In the genomic region with DNA sequence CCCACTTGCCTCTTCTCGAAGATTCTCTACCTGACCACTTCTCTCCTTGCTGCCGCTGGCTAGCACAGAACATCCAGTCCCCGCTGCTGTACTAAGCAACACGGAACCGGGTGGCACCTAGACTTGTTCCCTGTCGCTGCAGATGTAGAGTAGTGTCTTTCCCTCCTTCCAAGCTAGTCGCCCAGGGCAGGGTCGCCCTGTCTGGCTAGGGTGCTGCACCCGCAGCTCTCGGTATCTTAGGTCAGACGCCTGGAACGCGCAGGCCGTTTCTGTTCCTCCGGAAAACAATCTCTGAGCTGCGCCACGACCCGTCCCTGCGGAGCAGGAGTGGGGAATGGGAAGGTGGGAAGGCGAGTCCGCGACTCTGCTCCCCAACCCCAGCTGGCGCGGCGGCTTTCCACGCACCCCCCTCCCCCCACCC, we compare ENCODE assay signal across 8 cellular contexts. TPM values are rescaled to one million over a fixed set of nuclear protein-coding genes. Genes with fewer than 3 reads are reported as not detected.
DNase-seq lines count a peak whose midpoint lies in the region; ATAC-seq, FAIRE-seq and TF ChIP-seq lines count a peak whose summit lies in the region.

No MANE protein-coding gene starts in this region.

- SMC1A ChIA-PET in GM12878 (lab: Charles Lee; ENCODE audit: uncharacterized antibody, unreplicated experiment) = interaction anchor here (0.6 to 1.9 kb wide), 6 partner anchors 21 to 279 kb away, joined by 3 to 10 read pairs (median 4); a partner anchor contains a TSS

- no peak overlapping the region for H3K27ac ChIP-seq in CD8-positive, alpha-beta T cell (ENCODE audit: low read depth, low read length)
- H3K27ac ChIP-seq in GM12878 (ENCODE audit: control insufficient read depth, insufficient read depth) = no peak overlapping the region
- H3K27ac ChIP-seq in stomach smooth muscle (ENCODE audit: low read length) = peak overlapping the region; percentile 97

- no peak for FAIRE-seq in GM12878 (lab: Jason Lieb, UNC)

- peak; percentile 9 for ATAC-seq in CD8-positive, alpha-beta T cell
- ATAC-seq in GM12878 (peak; percentile 18), left lobe of liver (peak; percentile 30)

- H3K27me3 Mint-ChIP-seq in CD8-positive, alpha-beta T cell (ENCODE audit: low read depth) = no peaks in the 10 kb centered on the region

- no peaks in the 10 kb centered on the region for H3K9me3 ChIP-seq in CD8-positive, alpha-beta T cell (ENCODE audit: low read length)
- H3K9me3 ChIP-seq in GM12878 (replicated peaks; ENCODE audit: control insufficient read depth, insufficient read depth, low read length) (no peaks in the 10 kb centered on the region), stomach smooth muscle (ENCODE audit: control insufficient read depth in 2 of 2, low read length in 2 of 2) (no peaks in the 10 kb centered on the region)

- no peak for TF ChIP-seq EP300 in GM12878 (IDR thresholded peaks at IDR 0.05; ENCODE audit: borderline replicate concordance in 1 of 2, control insufficient read depth in 1 of 2, low read depth in 2 of 2, low read length in 2 of 2)

- H3K9me3 Mint-ChIP-seq in CD8-positive, alpha-beta T cell = no peaks in the 10 kb centered on the region

- H3K27ac Mint-ChIP-seq in CD8-positive, alpha-beta T cell = peak overlapping the region; percentile 57

- 9% methylated on average over 22 of the region's 26 CpGs for WGBS in GM12878 (ENCODE audit: insufficient coverage, insufficient replicate concordance, low lambda C conversion rate, missing lambda C conversion rate)

- H3K9ac ChIP-seq in GM12878 (ENCODE audit: control insufficient read depth, insufficient read depth, low read length) (peak overlapping the region; percentile 62; the same call in 1 of the 2 replicates), stomach smooth muscle (ENCODE audit: low read length in 2 of 2) (peak overlapping the region; percentile 77 to 96)

- H3K4me1 Mint-ChIP-seq in CD8-positive, alpha-beta T cell (ENCODE audit: low read depth) = peaks cover 28% of the 10 kb centered on the region

- TF ChIP-seq POLR2A in GM12878 (IDR thresholded peaks at IDR 0.05; ENCODE audit: low read depth, low read length) = no peak

- BruUV-seq in GM12878 (replicated peaks; lab: Mats Ljungman, UMichigan) = no TSS peak

- H3K4me3 ChIP-seq in CD8-positive, alpha-beta T cell (ENCODE audit: low read depth, low read length) = peak overlapping the region; percentile 89
- peak overlapping the region; percentile 62 for H3K4me3 ChIP-seq in Jurkat, Clone E6-1 (ENCODE audit: low read length)
- peak overlapping the region; percentile 91 for H3K4me3 ChIP-seq in GM12878
- peak overlapping the region; percentile 61 to 95 for H3K4me3 ChIP-seq in stomach smooth muscle (ENCODE audit: low read length in 2 of 2)

- no peaks in the 10 kb centered on the region for H3K36me3 Mint-ChIP-seq in CD8-positive, alpha-beta T cell

- CTCF ChIA-PET in CD8-positive, alpha-beta T cell (lab: Charles Lee) = interaction anchor here (1.0 to 2.5 kb wide), 8 partner anchors 20 to 279 kb away, joined by 3 to 8 read pairs (median 6); a partner anchor contains a TSS
- CTCF ChIA-PET in GM12878 (lab: Yijun Ruan, JAX) = interaction anchor here (0.6 to 2.9 kb wide), 12 partner anchors 7 to 652 kb away, joined by 3 to 27 read pairs (median 4); a partner anchor contains a TSS

- DNase-seq in CD8-positive, alpha-beta T cell = peak in 1 of 7 experiments; percentile 14
- no peak for DNase-seq in Jurkat, Clone E6-1 (ENCODE audit: low read depth, low spot score)
- DNase-seq in GM12878 (ENCODE audit: low read depth, low spot score) (no peak), left lobe of liver (ENCODE audit: low spot score) (no peak), T1000 (lab: John Stamatoyannopoulos, UW) (no peak), HUDEP-2 (lab: John Stamatoyannopoulos, UW; ENCODE audit: unreplicated experiment in 76 of 76) (no peak), SW 1271 (lab: John Stamatoyannopoulos, UW) (no peak)

- POLR2A ChIA-PET in CD8-positive, alpha-beta T cell (lab: Charles Lee) = interaction anchor here (1.0 to 2.6 kb wide), 6 partner anchors 21 to 279 kb away, joined by 4 to 16 read pairs (median 10); a partner anchor contains a TSS
- POLR2A ChIA-PET in GM12878 (lab: Charles Lee) = interaction anchor here (0.5 to 2.0 kb wide), 8 partner anchors 9 to 279 kb away, joined by 3 to 12 read pairs (median 4); a partner anchor contains a TSS

- peaks cover 16% of the 10 kb centered on the region for H3K4me1 ChIP-seq in CD8-positive, alpha-beta T cell (ENCODE audit: insufficient read depth, low read length)
- H3K4me1 ChIP-seq in GM12878 (ENCODE audit: control insufficient read depth, insufficient read depth, low read length) (0 out of 2 replicates have a peak, but pooled peaks cover 2% of the 10 kb centered on the region), stomach smooth muscle (ENCODE audit: control insufficient read depth, insufficient read depth, low read length) (peaks cover 47% of the 10 kb centered on the region)

- no peaks in the 10 kb centered on the region for H3K36me3 ChIP-seq in CD8-positive, alpha-beta T cell (ENCODE audit: insufficient read depth, low read length)
- H3K36me3 ChIP-seq in GM12878 (ENCODE audit: control insufficient read depth in 2 of 2, insufficient read depth in 2 of 2, low read length in 1 of 2) (no peaks in the 10 kb centered on the region), stomach smooth muscle (ENCODE audit: control insufficient read depth in 2 of 2, insufficient read depth in 2 of 2, low read length in 2 of 2) (peaks cover 3 to 7% of the 10 kb centered on the region in 2 donors)

- H2AFZ ChIP-seq in GM12878 (ENCODE audit: control insufficient read depth, low read depth, low read length) = peak overlapping the region; percentile 85

- H3K79me2 ChIP-seq in GM12878 (ENCODE audit: control insufficient read depth, insufficient read depth, low read length) = no peaks in the 10 kb centered on the region

- H4K20me1 ChIP-seq in GM12878 (ENCODE audit: control insufficient read depth, insufficient read depth) = no peaks in the 10 kb centered on the region

- intact Hi-C loops in CD8-positive, alpha-beta T cell (cut with DNase I, micrococcal nuclease) = loop anchor here in 1 of 2 experiments (10.0 kb wide), 1 partner anchor 862 kb away; a partner anchor contains a TSS
- intact Hi-C loops in GM12878 (cut with micrococcal nuclease; ENCODE audit: unreplicated experiment) = loop anchor here (10.0 kb wide), 1 partner anchor 712 kb away; a partner anchor contains a TSS

- TF ChIP-seq RAD21 in GM12878 (IDR thresholded peaks at IDR 0.05; ENCODE audit: insufficient read depth, low read depth, low read length) = no peak

- RAD21 ChIA-PET in GM12878 (lab: Charles Lee; ENCODE audit: unreplicated experiment) = interaction anchor here (0.9 to 2.6 kb wide), 7 partner anchors 21 to 279 kb away, joined by 3 to 10 read pairs (median 5); a partner anchor contains a TSS

- no peaks in the 10 kb centered on the region for H3K27me3 ChIP-seq in CD8-positive, alpha-beta T cell (ENCODE audit: insufficient read depth, low read length)
- H3K27me3 ChIP-seq in GM12878 (replicated peaks in 1 of 2; ENCODE audit: control insufficient read depth in 2 of 2, insufficient read depth in 2 of 2, low read length in 1 of 2) = peaks cover 0 to 2% of the 10 kb centered on the region in 2 experiments; a peak in 2 of 4 replicates
- no peaks in the 10 kb centered on the region for H3K27me3 ChIP-seq in stomach smooth muscle (ENCODE audit: control insufficient read depth in 1 of 2, insufficient read depth in 2 of 2, low read length in 2 of 2)

- H3K4me2 ChIP-seq in GM12878 (ENCODE audit: control insufficient read depth, insufficient read depth) = peak overlapping the region; percentile 94

- no peak for TF ChIP-seq CTCF in CD8-positive, alpha-beta T cell (IDR thresholded peaks at IDR 0.05)
- no peak for TF ChIP-seq CTCF in GM12878 (IDR thresholded peaks at IDR 0.05 in 2 of 3, conservative IDR thresholded peaks at IDR 0.05 in 1 of 3; ENCODE audit: control insufficient read depth in 2 of 3, extremely low read depth in 1 of 3, insufficient read depth in 1 of 3, low read depth in 3 of 3, low read length in 3 of 3)

- in situ Hi-C loops in GM12878 (cut with MboI) = no loop called here

- peak overlapping the region; percentile 82 for H3K4me3 Mint-ChIP-seq in CD8-positive, alpha-beta T cell

RNA-seq across cellular contexts. Expression of a gene that starts 0.8 kb away (rescaled TPM):
- total RNA-seq in CD8-positive, alpha-beta T cell = under 1 TPM; 0.56 to 0.95 TPM
- polyA plus RNA-seq in Jurkat, Clone E6-1 (2012; ENCODE audit: insufficient read depth, insufficient read length) = 2.8 TPM
- total RNA-seq in GM12878 (2013; cell fraction: nucleolus; rRNA removed) = 4.5 and 4.6 TPM in 2 replicates
- 0.45 and 0.76 TPM in 2 replicates for total RNA-seq in GM12878 (2014; rRNA removed)
- total RNA-seq in GM12878 (2014; rRNA removed; fragmentation: Illumina TruSeq; extraction: Trizol) = 0.18 and 0.40 TPM in 2 replicates
- total RNA-seq in GM12878 (2021) = 0.85 and 1.1 TPM in 2 replicates
- 0.25 TPM for polyA plus RNA-seq in GM12878 (2011; ENCODE audit: low read depth)
- polyA plus RNA-seq in GM12878 (2011; rRNA removed) = 1.1 and 1.9 TPM in 2 replicates
- 2.1 and 2.3 TPM in 2 replicates for polyA plus RNA-seq in GM12878 (2011; cell fraction: cytosol; rRNA removed)
- 4.0 and 5.1 TPM in 2 replicates for polyA plus RNA-seq in GM12878 (2011; cell fraction: nucleus; rRNA removed)
- 0.91 and 0.95 TPM in 2 replicates for polyA plus RNA-seq in GM12878 (2012)
- 0.40 and 0.59 TPM in 2 replicates for polyA plus RNA-seq in GM12878 (2014; fragmentation: Illumina TruSeq; extraction: Trizol)
- under 1 TPM; 0.13 to 0.14 TPM for polyA plus RNA-seq in GM12878 (2014; fragmentation: Nextera tagmentation; extraction: Ambion mirVana)
- polyA plus RNA-seq in GM12878 (2014; rRNA removed) = 0.71 and 0.83 TPM in 2 replicates
- under 1 TPM; 0.51 to 0.78 TPM for polyA plus RNA-seq in GM12878 (2016; fragmentation: Nextera tagmentation; extraction: Ambion mirVana)
- polyA minus RNA-seq in GM12878 (2011; rRNA and poly(A)+ RNA removed) = 3.7 and 6.0 TPM in 2 replicates
- 1.6 TPM in 2 replicates for polyA minus RNA-seq in GM12878 (2011; cell fraction: cytosol; rRNA and poly(A)+ RNA removed)
- 2.7 and 4.2 TPM in 2 replicates for polyA minus RNA-seq in GM12878 (2011; cell fraction: nucleus; rRNA and poly(A)+ RNA removed)
- total RNA-seq in left lobe of liver = 12.7 TPM

RNA-seq across cellular contexts. Expression of a gene that starts 6.9 kb away (rescaled TPM):
- total RNA-seq in CD8-positive, alpha-beta T cell = 10 to 100 TPM; 67.1 to 69.5 TPM
- 97.7 TPM for polyA plus RNA-seq in Jurkat, Clone E6-1 (2012; ENCODE audit: insufficient read depth, insufficient read length)
- 50.0 and 72.4 TPM in 2 replicates for total RNA-seq in GM12878 (2013; cell fraction: nucleolus; rRNA removed)
- total RNA-seq in GM12878 (2014; rRNA removed) = 123 and 124 TPM in 2 replicates
- total RNA-seq in GM12878 (2014; rRNA removed; fragmentation: Illumina TruSeq; extraction: Trizol) = 47.4 and 53.0 TPM in 2 replicates
- total RNA-seq in GM12878 (2021) = 88.3 and 96.2 TPM in 2 replicates
- 29.3 TPM for polyA plus RNA-seq in GM12878 (2011; ENCODE audit: low read depth)
- 66.6 and 74.2 TPM in 2 replicates for polyA plus RNA-seq in GM12878 (2011; rRNA removed)
- 102 and 121 TPM in 2 replicates for polyA plus RNA-seq in GM12878 (2011; cell fraction: cytosol; rRNA removed)
- polyA plus RNA-seq in GM12878 (2011; cell fraction: nucleus; rRNA removed) = 71.5 and 89.8 TPM in 2 replicates
- polyA plus RNA-seq in GM12878 (2012) = 62.8 and 64.4 TPM in 2 replicates
- polyA plus RNA-seq in GM12878 (2014; fragmentation: Illumina TruSeq; extraction: Trizol) = 35.1 and 36.9 TPM in 2 replicates
- polyA plus RNA-seq in GM12878 (2014; fragmentation: Nextera tagmentation; extraction: Ambion mirVana) = 10 to 100 TPM; 13.3 to 34.9 TPM
- 115 and 123 TPM in 2 replicates for polyA plus RNA-seq in GM12878 (2014; rRNA removed)
- 100 to 1,000 TPM; 204 to 208 TPM for polyA plus RNA-seq in GM12878 (2016; fragmentation: Nextera tagmentation; extraction: Ambion mirVana)
- polyA minus RNA-seq in GM12878 (2011; rRNA and poly(A)+ RNA removed) = 16.2 and 18.3 TPM in 2 replicates
- polyA minus RNA-seq in GM12878 (2011; cell fraction: cytosol; rRNA and poly(A)+ RNA removed) = 21.6 and 28.9 TPM in 2 replicates
- polyA minus RNA-seq in GM12878 (2011; cell fraction: nucleus; rRNA and poly(A)+ RNA removed) = 30.7 and 54.2 TPM in 2 replicates
- total RNA-seq in left lobe of liver = 42.0 TPM

RNA-seq across cellular contexts. Expression of a gene that starts 21.4 kb away (rescaled TPM):
- total RNA-seq in CD8-positive, alpha-beta T cell = 1 to 10 TPM; 7.7 TPM
- 56.3 TPM for polyA plus RNA-seq in Jurkat, Clone E6-1 (2012; ENCODE audit: insufficient read depth, insufficient read length)
- total RNA-seq in GM12878 (2013; cell fraction: nucleolus; rRNA removed) = 21.9 and 23.6 TPM in 2 replicates
- total RNA-seq in GM12878 (2014; rRNA removed) (19.0 and 25.4 TPM in 2 replicates), GM12878 (2014; rRNA removed; fragmentation: Illumina TruSeq; extraction: Trizol) (24.6 and 25.0 TPM in 2 replicates), GM12878 (2021) (22.9 and 24.6 TPM in 2 replicates), left lobe of liver (10.1 TPM)
- 17.4 TPM for polyA plus RNA-seq in GM12878 (2011; ENCODE audit: low read depth)
- polyA plus RNA-seq in GM12878 (2011; rRNA removed) (34.1 and 38.0 TPM in 2 replicates), GM12878 (2014; fragmentation: Illumina TruSeq; extraction: Trizol) (30.2 and 30.9 TPM in 2 replicates), GM12878 (2014; fragmentation: Nextera tagmentation; extraction: Ambion mirVana) (10 to 100 TPM; 47.3 to 50.3 TPM), GM12878 (2014; rRNA removed) (21.8 and 22.6 TPM in 2 replicates), GM12878 (2016; fragmentation: Nextera tagmentation; extraction: Ambion mirVana) (10 to 100 TPM; 41.9 to 48.9 TPM)
- 25.6 and 26.9 TPM in 2 replicates for polyA plus RNA-seq in GM12878 (2011; cell fraction: cytosol; rRNA removed)
- polyA plus RNA-seq in GM12878 (2011; cell fraction: nucleus; rRNA removed) = 21.2 and 24.6 TPM in 2 replicates
- 19.9 and 24.3 TPM in 2 replicates for polyA plus RNA-seq in GM12878 (2012)
- 21.1 and 25.5 TPM in 2 replicates for polyA minus RNA-seq in GM12878 (2011; rRNA and poly(A)+ RNA removed)
- polyA minus RNA-seq in GM12878 (2011; cell fraction: cytosol; rRNA and poly(A)+ RNA removed) = 6.5 and 9.5 TPM in 2 replicates
- polyA minus RNA-seq in GM12878 (2011; cell fraction: nucleus; rRNA and poly(A)+ RNA removed) = 8.0 and 11.0 TPM in 2 replicates
